ENCODE assay signal across 18 cellular contexts in the genomic region with DNA sequence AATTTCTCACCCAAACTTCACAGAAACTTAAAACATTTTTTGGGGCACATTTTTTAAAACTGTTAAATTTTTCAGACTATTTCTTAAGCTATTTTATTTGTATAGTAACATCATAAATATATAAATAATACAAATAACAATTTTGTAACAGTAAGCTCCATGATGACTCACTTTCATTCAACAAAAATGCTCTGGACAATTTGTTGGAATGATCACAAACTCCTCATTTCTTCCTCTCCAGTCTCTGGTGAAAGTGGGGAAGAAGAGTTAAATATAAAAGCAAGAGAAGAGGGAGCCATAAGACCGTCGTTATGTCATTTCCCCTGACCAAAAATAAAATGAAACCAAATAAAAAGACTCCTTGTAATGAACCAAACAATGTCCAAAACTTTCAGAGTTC.
"Had no signal": no experiment of that assay in that cellular context is flagged by ENCODE, and none has a peak within 500 bp of the region (broad histone marks: within the 10 kb centered on the region; RNA-seq: fewer than 3 reads in every experiment).

No MANE protein-coding gene starts in this region.

- ATAC-seq: gastroesophageal sphincter; left ventricle myocardium superior; natural killer cell treated with Interleukin-12 subunit alpha and Interleukin-12 subunit beta and Interleukin-15 and Interleukin-18, amount 100 ng/mL, for 72 hours; upper lobe of right lung had no signal

- H3K9me3 ChIP-seq: gastroesophageal sphincter, sigmoid colon, testis, upper lobe of right lung had no signal

- H2AFZ ChIP-seq: hepatocyte had no signal

- H3K27me3 ChIP-seq: dorsolateral prefrontal cortex, gastroesophageal sphincter, hepatocyte, sigmoid colon, testis, upper lobe of right lung had no signal

- H3K4me3 ChIP-seq: dorsolateral prefrontal cortex, gastroesophageal sphincter, hepatocyte, sigmoid colon, testis, upper lobe of right lung had no signal

- H3K36me3 ChIP-seq: gastroesophageal sphincter, sigmoid colon, upper lobe of right lung had no signal

- H3K4me1 ChIP-seq: gastroesophageal sphincter, sigmoid colon, upper lobe of right lung had no signal

- DNase-seq: activated CD4-positive, alpha-beta T cell treated with anti-CD3 and anti-CD28 coated beads, Interleukin-2, amount 10 ng/mL, durations not matched to agents 7 days and 5 days; activated CD4-positive, CD25-positive, alpha-beta regulatory T cell; activated CD8-positive, alpha-beta memory T cell treated with anti-CD3 and anti-CD28 coated beads for 24 hours; activated T-cell treated with anti-CD3 and anti-CD28 coated beads for 4 hours; anterior cingulate cortex; dorsolateral prefrontal cortex; kidney; left ventricle myocardium superior; mesenchymal stem cell; sigmoid colon; stimulated activated CD4-positive, alpha-beta T cell treated with anti-CD3 and anti-CD28 coated beads, Interleukin-2, amount 100 ng/mL, for 48 hours; stimulated activated naive CD4-positive, alpha-beta T cell treated with Interleukin-2 at 50 U/mL for 16 hours; T-helper 2 cell; testis; upper lobe of right lung had no signal

- H3K79me2 ChIP-seq: hepatocyte had no signal

- H3K4me2 ChIP-seq: hepatocyte had no signal
